ENCODE assay signal across 32 cellular contexts in genomic region chr15:27272446-27272845, GRCh38.
"Had no signal": no experiment of that assay in that cellular context is flagged by ENCODE, and none has a peak within 500 bp of the region (broad histone marks: within the 10 kb centered on the region; RNA-seq: fewer than 3 reads in every experiment).

No MANE protein-coding gene starts in this region.

- H3K4me3 Mint-ChIP-seq: activated CD4-positive, alpha-beta memory T cell treated with anti-CD3 and anti-CD28 coated beads, Interleukin-2, amount 10 ng/mL, durations not matched to agents 7 days and 5 days; activated CD8-positive, alpha-beta memory T cell treated with anti-CD3 and anti-CD28 coated beads, Interleukin-2, amount 10 ng/mL, durations not matched to agents 7 days and 5 days; activated naive CD4-positive, alpha-beta T cell treated with anti-CD3 and anti-CD28 coated beads, Interleukin-2, amount 10 ng/mL, durations not matched to agents 7 days and 5 days; activated naive CD8-positive, alpha-beta T cell; activated naive CD8-positive, alpha-beta T cell treated with anti-CD3 and anti-CD28 coated beads, Interleukin-2, amount 50 U/mL, for 24 hours had no signal

- DNase-seq: activated CD4-positive, alpha-beta memory T cell treated with anti-CD3 and anti-CD28 coated beads, Interleukin-2, amount 10 ng/mL, durations not matched to agents 7 days and 5 days; activated CD4-positive, alpha-beta T cell treated with anti-CD3 and anti-CD28 coated beads for 1 hour; activated CD4-positive, alpha-beta T cell treated with anti-CD3 and anti-CD28 coated beads for 48 hours; activated CD4-positive, CD25-positive, alpha-beta regulatory T cell; activated CD8-positive, alpha-beta memory T cell treated with anti-CD3 and anti-CD28 coated beads for 24 hours; activated CD8-positive, alpha-beta memory T cell treated with anti-CD3 and anti-CD28 coated beads, Interleukin-2, amount 10 ng/mL, durations not matched to agents 7 days and 5 days; activated CD8-positive, alpha-beta memory T cell treated with anti-CD3 and anti-CD28 coated beads, Interleukin-2, amount 50 U/mL, for 48 hours; activated effector memory CD4-positive, alpha-beta T cell treated with Interleukin-2 at 50 U/mL for 16 hours; activated naive CD4-positive, alpha-beta T cell treated with anti-CD3 and anti-CD28 coated beads, Interleukin-2, amount 10 ng/mL, durations not matched to agents 7 days and 5 days; activated naive CD8-positive, alpha-beta T cell treated with anti-CD3 and anti-CD28 coated beads, Interleukin-2, amount 50 U/mL, for 24 hours; activated T-cell treated with anti-CD3 and anti-CD28 coated beads, Interleukin-2, amount 50 U/mL, for 48 hours; anterior cingulate cortex; NCI-H1105; NCI-H1417 treated with DMSO at 0.1 percent for 48 hours; NCI-H187 treated with DMSO at 0.1 percent for 48 hours; NCI-H2081; NCI-H2171; NCI-H526; NCI-H82; NK-92 treated with Interleukin-12 subunit alpha and Interleukin-12 subunit beta, amount 100 ng/mL, for 24 hours; PC-3; Peyer's patch; Right ventricle myocardium superior; SW 1271; T-helper 1 cell; T-helper 2 cell; T-helper 9 cell; WERI-Rb-1 had no signal

- H3K36me3 Mint-ChIP-seq: activated CD8-positive, alpha-beta memory T cell treated with anti-CD3 and anti-CD28 coated beads, Interleukin-2, amount 10 ng/mL, durations not matched to agents 7 days and 5 days; activated naive CD4-positive, alpha-beta T cell treated with anti-CD3 and anti-CD28 coated beads, Interleukin-2, amount 10 ng/mL, durations not matched to agents 7 days and 5 days; activated naive CD8-positive, alpha-beta T cell had no signal

- H3K9me3 ChIP-seq: Peyer's patch had no signal

- H3K27ac Mint-ChIP-seq: activated CD4-positive, alpha-beta memory T cell treated with anti-CD3 and anti-CD28 coated beads, Interleukin-2, amount 10 ng/mL, durations not matched to agents 7 days and 5 days; activated CD8-positive, alpha-beta memory T cell treated with anti-CD3 and anti-CD28 coated beads, Interleukin-2, amount 10 ng/mL, durations not matched to agents 7 days and 5 days; activated naive CD4-positive, alpha-beta T cell treated with anti-CD3 and anti-CD28 coated beads, Interleukin-2, amount 10 ng/mL, durations not matched to agents 7 days and 5 days; activated naive CD8-positive, alpha-beta T cell; activated naive CD8-positive, alpha-beta T cell treated with anti-CD3 and anti-CD28 coated beads, Interleukin-2, amount 50 U/mL, for 24 hours had no signal

- H3K4me3 ChIP-seq: cardiac muscle cell, K562, Peyer's patch had no signal

- H3K27me3 Mint-ChIP-seq: activated CD4-positive, alpha-beta memory T cell treated with anti-CD3 and anti-CD28 coated beads, Interleukin-2, amount 10 ng/mL, durations not matched to agents 7 days and 5 days; activated CD8-positive, alpha-beta memory T cell treated with anti-CD3 and anti-CD28 coated beads, Interleukin-2, amount 10 ng/mL, durations not matched to agents 7 days and 5 days; activated naive CD4-positive, alpha-beta T cell treated with anti-CD3 and anti-CD28 coated beads, Interleukin-2, amount 10 ng/mL, durations not matched to agents 7 days and 5 days; activated naive CD8-positive, alpha-beta T cell; activated naive CD8-positive, alpha-beta T cell treated with anti-CD3 and anti-CD28 coated beads, Interleukin-2, amount 50 U/mL, for 24 hours had no signal

- H3K27ac ChIP-seq: cardiac muscle cell, Peyer's patch, RWPE1, WERI-Rb-1 had no signal

- H3K4me1 ChIP-seq: Peyer's patch had no signal

- H3K4me1 Mint-ChIP-seq: activated CD4-positive, alpha-beta memory T cell treated with anti-CD3 and anti-CD28 coated beads, Interleukin-2, amount 10 ng/mL, durations not matched to agents 7 days and 5 days; activated CD8-positive, alpha-beta memory T cell treated with anti-CD3 and anti-CD28 coated beads, Interleukin-2, amount 10 ng/mL, durations not matched to agents 7 days and 5 days; activated naive CD4-positive, alpha-beta T cell treated with anti-CD3 and anti-CD28 coated beads, Interleukin-2, amount 10 ng/mL, durations not matched to agents 7 days and 5 days; activated naive CD8-positive, alpha-beta T cell treated with anti-CD3 and anti-CD28 coated beads, Interleukin-2, amount 50 U/mL, for 24 hours had no signal

- H3K36me3 ChIP-seq: cardiac muscle cell, Peyer's patch, WERI-Rb-1 had no signal

- FAIRE-seq: K562 had no signal

- H3K27me3 ChIP-seq: cardiac muscle cell, Peyer's patch had no signal

- ATAC-seq: activated CD8-positive, alpha-beta memory T cell treated with anti-CD3 and anti-CD28 coated beads, Interleukin-2, amount 10 ng/mL, durations not matched to agents 7 days and 5 days; activated naive CD8-positive, alpha-beta T cell treated with anti-CD3 and anti-CD28 coated beads, Interleukin-2, amount 50 U/mL, for 24 hours; K562; PC-3 had no signal
